Comparison of ENCODE assay signal across 16 cellular contexts in the genomic region with DNA sequence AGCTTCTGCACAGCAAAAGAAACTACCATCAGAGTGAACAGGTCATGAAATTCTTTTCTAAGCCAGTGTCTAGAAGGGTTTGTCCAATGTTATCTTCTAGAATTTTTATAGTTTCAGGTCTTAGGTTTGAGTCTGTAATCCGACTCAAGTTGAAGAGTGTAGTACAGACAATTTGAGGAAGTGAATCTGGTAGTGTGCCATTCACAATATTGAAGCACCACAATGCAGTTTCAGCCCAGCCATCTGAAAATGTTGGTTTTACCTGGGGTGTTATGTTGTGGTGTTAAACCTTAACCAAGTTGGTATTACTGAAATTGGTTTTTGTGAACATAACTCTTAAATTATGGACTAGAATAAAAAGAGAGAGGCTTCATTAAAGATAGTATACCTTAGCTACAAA.
DNase-seq lines count a peak whose midpoint lies in the region; ATAC-seq and TF ChIP-seq lines count a peak whose summit lies in the region.
"Had no signal": no experiment of that assay in that cellular context is flagged by ENCODE, and none has a peak within 500 bp of the region (broad histone marks: within the 10 kb centered on the region; RNA-seq: fewer than 3 reads in every experiment).

No MANE protein-coding gene starts in this region.

- peak; percentile 82 for ATAC-seq in GM19043 (IDR thresholded peaks at IDR 0.05; ENCODE audit: low read depth, unreplicated experiment)
- peak; percentile 77 for ATAC-seq in HG02588 (IDR thresholded peaks at IDR 0.05; ENCODE audit: unreplicated experiment)
- peak; percentile 76 for ATAC-seq in HG03378 (IDR thresholded peaks at IDR 0.05; ENCODE audit: unreplicated experiment)
- ATAC-seq: CD8-positive, alpha-beta T cell had no signal

- H3K27ac ChIP-seq in caudate nucleus (ENCODE audit: low read depth, low read length), result no peak overlapping the region
- H3K27ac ChIP-seq: parathyroid adenoma, PC-9, suprapubic skin had no signal

- H3K4me3 ChIP-seq in GM12864 (ENCODE audit: low read depth, low read length), result no peak overlapping the region
- H3K4me3 ChIP-seq: PC-9, suprapubic skin had no signal

- TF ChIP-seq CTCF in GM12864 (IDR thresholded peaks at IDR 0.05; ENCODE audit: low read depth, low read length, missing control alignments), result no peak

- DNase-seq in GM12864 (ENCODE audit: low read depth) (peak; percentile 3), occipital lobe (lab: John Stamatoyannopoulos, UW) (no peak), caudate nucleus (lab: John Stamatoyannopoulos, UW) (no peak), COLO829 (ENCODE audit: low spot score) (no peak)
- no peak for DNase-seq in activated T-cell treated with anti-CD3 and anti-CD28 coated beads, Interleukin-2, amount 50 U/mL, for 1 hour
- DNase-seq: activated CD4-positive, CD25-positive, alpha-beta regulatory T cell treated with anti-CD3 and anti-CD28 coated beads, Interleukin-2, amount 50 U/mL, for 72 hours; activated naive CD8-positive, alpha-beta T cell treated with anti-CD3 and anti-CD28 coated beads, Interleukin-2, amount 10 ng/mL, durations not matched to agents 7 days and 5 days; CD8-positive, alpha-beta T cell; HFFc6; NCI-H1092; PC-9 had no signal
